In genomic region chr3:48739955-48740823, GRCh38 we compare ENCODE assay signal across 1 cellular context.
TF ChIP-seq lines count a peak whose summit lies in the region.

No MANE protein-coding gene starts in this region.

TF ChIP-seq in GM12878, 131 proteins besides CTCF, POLR2A, EP300 and RAD21 (continued from another document):
- peak; percentile 64 for TF ChIP-seq PKNOX1 (IDR thresholded peaks at IDR 0.05)
- peak; percentile 35; the same call in 1 of the 2 replicates for TF ChIP-seq EED (IDR thresholded peaks at IDR 0.05; ENCODE audit: low read depth)
- no peak for TF ChIP-seq E2F4 (IDR thresholded peaks at IDR 0.05; ENCODE audit: low read depth, low read length)
- TF ChIP-seq SMC3 (IDR thresholded peaks at IDR 0.05; ENCODE audit: borderline replicate concordance, low read length) = peak; percentile 40; the same call in 1 of the 2 replicates
- no peak for TF ChIP-seq SPI1 (IDR thresholded peaks at IDR 0.05; ENCODE audit: borderline replicate concordance, insufficient read depth, low read depth, low read length)
